In the genomic region with DNA sequence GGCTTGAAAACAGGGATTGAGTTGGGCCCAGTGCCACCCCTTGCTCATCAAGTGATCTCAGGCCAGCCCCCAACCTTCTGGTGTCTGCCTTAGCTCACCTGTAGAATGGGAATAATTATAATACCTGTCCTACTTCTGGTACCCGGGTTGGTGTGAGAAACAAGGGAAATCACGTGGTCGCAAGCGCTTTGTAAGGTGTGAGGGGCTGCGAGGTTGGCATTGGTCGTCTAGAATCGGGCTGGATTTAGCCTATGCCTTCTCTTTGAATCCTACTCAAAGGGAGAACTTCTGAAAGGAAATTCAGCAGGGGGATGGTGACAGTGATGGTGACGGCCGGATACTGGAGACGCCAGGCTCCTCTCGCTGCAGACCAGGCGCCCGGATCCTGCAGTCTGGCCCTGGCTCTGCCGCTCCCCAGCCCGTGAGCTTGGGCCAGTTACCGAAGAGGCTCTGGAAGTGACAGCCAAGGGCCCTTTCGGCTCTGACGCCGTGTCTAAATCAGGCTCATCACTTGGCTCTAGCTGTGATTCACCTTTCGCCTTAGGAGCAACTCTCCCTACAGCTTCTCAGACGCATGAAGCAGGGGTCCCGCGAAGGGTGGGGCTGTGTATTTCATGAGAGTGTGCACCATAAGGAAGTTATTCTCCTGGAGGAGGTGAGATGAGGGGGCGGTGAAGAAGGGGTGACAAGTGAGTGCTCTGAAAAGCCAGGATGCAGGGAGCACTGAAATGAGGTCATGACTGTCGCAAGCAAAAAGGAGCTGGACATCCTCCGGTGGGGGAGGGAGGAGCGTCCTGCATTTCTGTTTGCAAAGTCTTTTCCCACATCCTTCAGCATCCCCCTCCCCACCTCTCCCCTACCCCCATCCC, we compare ENCODE assay signal across 8 cellular contexts. TPM values are rescaled to one million over a fixed set of nuclear protein-coding genes. Genes with fewer than 3 reads are reported as not detected.
DNase-seq lines count a peak whose midpoint lies in the region; ATAC-seq and TF ChIP-seq lines count a peak whose summit lies in the region.

No MANE protein-coding gene starts in this region.

- H3K4me3 Mint-ChIP-seq in activated T-helper 1 cell treated with anti-CD3 and anti-CD28 coated beads, Interleukin-12 subunit alpha, Interleukin-12 subunit beta, Interleukin-2, Interleukin-4 antibody, amounts not matched to agents 30 ng/mL and 10 ng/mL and 1 ng/mL, durations not matched to agents 14 hours and 24 hours and 36 hours, result peak overlapping the region; percentile 61

- no peaks in the 10 kb centered on the region for H3K9me3 Mint-ChIP-seq in activated T-helper 1 cell treated with anti-CD3 and anti-CD28 coated beads, Interleukin-12 subunit alpha, Interleukin-12 subunit beta, Interleukin-2, Interleukin-4 antibody, amounts not matched to agents 30 ng/mL and 10 ng/mL and 1 ng/mL, durations not matched to agents 14 hours and 24 hours and 36 hours

- H3K36me3 ChIP-seq in iPS DF 6.9 (ENCODE audit: control insufficient read depth, insufficient read depth, low read length) (no peaks in the 10 kb centered on the region), sigmoid colon (no peaks in the 10 kb centered on the region)

- H3K27me3 ChIP-seq in iPS DF 6.9 (ENCODE audit: control insufficient read depth, insufficient read depth, low read length), result peaks cover 12% of the 10 kb centered on the region; the same call in 1 of the 2 replicates
- H3K27me3 ChIP-seq in sigmoid colon, result no peaks in the 10 kb centered on the region

- H3K36me3 Mint-ChIP-seq in activated T-helper 1 cell treated with anti-CD3 and anti-CD28 coated beads, Interleukin-12 subunit alpha, Interleukin-12 subunit beta, Interleukin-2, Interleukin-4 antibody, amounts not matched to agents 30 ng/mL and 10 ng/mL and 1 ng/mL, durations not matched to agents 14 hours and 24 hours and 36 hours (ENCODE audit: low read depth), result peaks cover 2% of the 10 kb centered on the region

- no peaks in the 10 kb centered on the region for H3K9me3 ChIP-seq in iPS DF 6.9 (ENCODE audit: control insufficient read depth, insufficient read depth, low read length)
- H3K9me3 ChIP-seq in sigmoid colon, result no peaks in the 10 kb centered on the region

- no peak overlapping the region for H3K27ac ChIP-seq in iPS DF 6.9 (ENCODE audit: low read length)
- H3K27ac ChIP-seq in sigmoid colon, result peak overlapping the region; percentile 86 to 93 (median 92)

- WGBS in iPS DF 6.9 (ENCODE audit: insufficient coverage, insufficient read length), result no CpG with 5 or more reads among the region's 27 CpGs
- 24 to 35% methylated on average over 27 of the region's 27 CpGs for WGBS in sigmoid colon, 2 donors

- no peak for TF ChIP-seq EP300 in sigmoid colon (IDR thresholded peaks at IDR 0.05)

- TF ChIP-seq POLR2A in sigmoid colon (IDR thresholded peaks at IDR 0.05), result no peak

- peaks cover 28% of the 10 kb centered on the region for H3K4me1 Mint-ChIP-seq in activated T-helper 1 cell treated with anti-CD3 and anti-CD28 coated beads, Interleukin-12 subunit alpha, Interleukin-12 subunit beta, Interleukin-2, Interleukin-4 antibody, amounts not matched to agents 30 ng/mL and 10 ng/mL and 1 ng/mL, durations not matched to agents 14 hours and 24 hours and 36 hours (ENCODE audit: low read depth)

- H3K4me3 ChIP-seq in iPS DF 6.9 (ENCODE audit: low read length) (peak overlapping the region; percentile 87; the same call in 1 of the 2 replicates), sigmoid colon (peak overlapping the region; percentile 30 to 77 (median 64))

- DNase-seq in GM20000 (ENCODE audit: low spot score), result peak; percentile 20
- DNase-seq in activated T-helper 1 cell treated with anti-CD3 and anti-CD28 coated beads, Interleukin-12 subunit alpha, Interleukin-12 subunit beta, Interleukin-2, Interleukin-4 antibody, amounts not matched to agents 30 ng/mL and 10 ng/mL and 1 ng/mL, durations not matched to agents 14 hours and 24 hours and 36 hours (ENCODE audit: low spot score), result no peak
- DNase-seq in iPS DF 6.9 (ENCODE audit: low read depth, low spot score), result no peak
- peak; percentile 90 for DNase-seq in sigmoid colon
- no peak for DNase-seq in GM10266 (ENCODE audit: extremely low spot score)
- no peak for DNase-seq in LoVo (ENCODE audit: low spot score)

- intact Hi-C loops in activated T-helper 1 cell treated with anti-CD3 and anti-CD28 coated beads, Interleukin-12 subunit alpha, Interleukin-12 subunit beta, Interleukin-2, Interleukin-4 antibody, amounts not matched to agents 30 ng/mL and 10 ng/mL and 1 ng/mL, durations not matched to agents 14 hours and 24 hours and 36 hours (cut with micrococcal nuclease), result no loop called here
- intact Hi-C loops in sigmoid colon (cut with DNase I), result loop anchor here (2.0 to 10.0 kb wide), 5 partner anchors 219 to 1204 kb away; a partner anchor contains a TSS

- peaks cover 50% of the 10 kb centered on the region for H3K27me3 Mint-ChIP-seq in activated T-helper 1 cell treated with anti-CD3 and anti-CD28 coated beads, Interleukin-12 subunit alpha, Interleukin-12 subunit beta, Interleukin-2, Interleukin-4 antibody, amounts not matched to agents 30 ng/mL and 10 ng/mL and 1 ng/mL, durations not matched to agents 14 hours and 24 hours and 36 hours (ENCODE audit: insufficient read depth)

- ATAC-seq in GM21528 (IDR thresholded peaks at IDR 0.05; ENCODE audit: low FRiP score, unreplicated experiment) (no peak), HG03439 (IDR thresholded peaks at IDR 0.05; ENCODE audit: unreplicated experiment) (no peak)

- H3K4me1 ChIP-seq in iPS DF 6.9 (ENCODE audit: control insufficient read depth, insufficient read depth, low read length), result no peaks in the 10 kb centered on the region
- peaks cover 0 to 43% (median 23%) of the 10 kb centered on the region in 4 donors for H3K4me1 ChIP-seq in sigmoid colon

- TF ChIP-seq CTCF in GM20000 (IDR thresholded peaks at IDR 0.05; ENCODE audit: extremely low read depth, missing control alignments) (no peak), sigmoid colon (IDR thresholded peaks at IDR 0.05) (no peak), GM10266 (IDR thresholded peaks at IDR 0.05; ENCODE audit: control insufficient read depth, insufficient read depth, low read depth, missing control alignments) (no peak)

- peak overlapping the region; percentile 67 for H3K27ac Mint-ChIP-seq in activated T-helper 1 cell treated with anti-CD3 and anti-CD28 coated beads, Interleukin-12 subunit alpha, Interleukin-12 subunit beta, Interleukin-2, Interleukin-4 antibody, amounts not matched to agents 30 ng/mL and 10 ng/mL and 1 ng/mL, durations not matched to agents 14 hours and 24 hours and 36 hours

RNA-seq across cellular contexts. Expression of a gene that starts 4.0 kb away (rescaled TPM):
- not detected in 2 replicates for total RNA-seq in activated T-helper 1 cell treated with anti-CD3 and anti-CD28 coated beads, Interleukin-12 subunit alpha, Interleukin-12 subunit beta, Interleukin-2, Interleukin-4 antibody, amounts not matched to agents 30 ng/mL and 10 ng/mL and 1 ng/mL, durations not matched to agents 14 hours and 24 hours and 36 hours
- 10 to 100 TPM in 2 of 4 donors, 1 to 10 TPM in 2; 4.6 to 42.1 (median 10.8) TPM for total RNA-seq in sigmoid colon
- 1 to 10 TPM in 2 of 3 donors, under 1 TPM in 1; 0.80 to 2.4 (median 1.4) TPM for polyA plus RNA-seq in sigmoid colon

Comparison
In these comparisons a context has a peak if more than half of its experiments do, and no peak if none do; other contexts are left out.
1. DNase-seq: peak in GM20000 (single experiment) and sigmoid colon (single experiment); none in activated T-helper 1 cell treated with anti-CD3 and anti-CD28 coated beads, Interleukin-12 subunit alpha, Interleukin-12 subunit beta, Interleukin-2, Interleukin-4 antibody, amounts not matched to agents 30 ng/mL and 10 ng/mL and 1 ng/mL, durations not matched to agents 14 hours and 24 hours and 36 hours (single experiment), iPS DF 6.9 (single experiment), GM10266 (single experiment) and LoVo (single experiment).